Comparison of ENCODE assay signal across 19 cellular contexts in genomic region chr6:3619800-3620199, GRCh38.
A peak's percentile ranks its signal among the peaks of the same experiment; 100 is the strongest.
DNase-seq lines count a peak whose midpoint lies in the region; ATAC-seq and TF ChIP-seq lines count a peak whose summit lies in the region.
"Had no signal": no experiment of that assay in that cellular context is flagged by ENCODE, and none has a peak within 500 bp of the region (broad histone marks: within the 10 kb centered on the region; RNA-seq: fewer than 3 reads in every experiment).

No MANE protein-coding gene starts in this region.

- 85% methylated on average over 2 of the region's 4 CpGs for WGBS in mesenchymal stem cell

- intact Hi-C loops in vagina (cut with DNase I), result no loop called here

- peak; percentile 1 for DNase-seq in activated CD8-positive, alpha-beta memory T cell treated with anti-CD3 and anti-CD28 coated beads, Interleukin-2, amount 10 ng/mL, durations not matched to agents 7 days and 5 days
- DNase-seq in activated CD8-positive, alpha-beta memory T cell treated with anti-CD3 and anti-CD28 coated beads, Interleukin-2, amount 50 U/mL, for 4 hours, result no peak
- DNase-seq in mesenchymal stem cell (no peak), vagina (ENCODE audit: extremely low spot score in 2 of 2) (peak; percentile 61 to 62)
- DNase-seq: 8988T; ACHN; C1 segment of cervical spinal cord; Calu3; CD4-positive, alpha-beta memory T cell; COR-L47; DMS53; DMS79 treated with DMSO at 0.1 percent for 48 hours; GF-D8; GM23248; H7; HCEC 1CT had no signal

- H3K4ac ChIP-seq in mesenchymal stem cell (ENCODE audit: low read depth in 1 of 2, low read length in 2 of 2), result no peak overlapping the region

- no peak overlapping the region for H3K4me3 Mint-ChIP-seq in activated CD8-positive, alpha-beta memory T cell treated with anti-CD3 and anti-CD28 coated beads, Interleukin-2, amount 10 ng/mL, durations not matched to agents 7 days and 5 days
- H3K4me3 Mint-ChIP-seq: CD4-positive, alpha-beta memory T cell had no signal

- H3K36me3 ChIP-seq in mesenchymal stem cell (ENCODE audit: control insufficient read depth in 1 of 2, insufficient read depth in 2 of 2, low read depth in 1 of 2, low read length in 2 of 2), result no peaks in the 10 kb centered on the region
- H3K36me3 ChIP-seq in vagina, result no peaks in the 10 kb centered on the region

- H3K79me1 ChIP-seq in mesenchymal stem cell (replicated peaks; ENCODE audit: low read length, poor library complexity, severe bottlenecking), result no peaks in the 10 kb centered on the region

- peaks cover 8% of the 10 kb centered on the region for H3K4me1 Mint-ChIP-seq in activated CD8-positive, alpha-beta memory T cell treated with anti-CD3 and anti-CD28 coated beads, Interleukin-2, amount 10 ng/mL, durations not matched to agents 7 days and 5 days

- peaks cover 3% of the 10 kb centered on the region for H3K4me1 ChIP-seq in mesenchymal stem cell (ENCODE audit: control insufficient read depth, insufficient read depth, low read depth, low read length)
- no peaks in the 10 kb centered on the region for H3K4me1 ChIP-seq in vagina
- H3K4me1 ChIP-seq: A549 had no signal

- H2AFZ ChIP-seq in mesenchymal stem cell (ENCODE audit: low read depth, low read length), result no peak overlapping the region
- H2AFZ ChIP-seq: GM23248 had no signal

- H3K27ac Mint-ChIP-seq in activated CD8-positive, alpha-beta memory T cell treated with anti-CD3 and anti-CD28 coated beads, Interleukin-2, amount 10 ng/mL, durations not matched to agents 7 days and 5 days, result no peak overlapping the region
- H3K27ac Mint-ChIP-seq: CD4-positive, alpha-beta memory T cell had no signal

- H2BK15ac ChIP-seq in mesenchymal stem cell (ENCODE audit: low read depth, poor library complexity, severe bottlenecking), result no peak overlapping the region

- H3K9me3 Mint-ChIP-seq in activated CD8-positive, alpha-beta memory T cell treated with anti-CD3 and anti-CD28 coated beads, Interleukin-2, amount 10 ng/mL, durations not matched to agents 7 days and 5 days (ENCODE audit: low read depth), result no peaks in the 10 kb centered on the region

- no peak overlapping the region for H3K14ac ChIP-seq in mesenchymal stem cell (ENCODE audit: low read length in 2 of 2)

- no peak overlapping the region for H3K27ac ChIP-seq in mesenchymal stem cell (ENCODE audit: low read length, poor library complexity, severe bottlenecking)
- H3K27ac ChIP-seq in vagina, result no peak overlapping the region
- H3K27ac ChIP-seq: A549, GM23248 had no signal

- H2BK5ac ChIP-seq in mesenchymal stem cell (ENCODE audit: low read depth, low read length, poor library complexity, severe bottlenecking), result no peak overlapping the region

- H3K36me3 Mint-ChIP-seq in activated CD8-positive, alpha-beta memory T cell treated with anti-CD3 and anti-CD28 coated beads, Interleukin-2, amount 10 ng/mL, durations not matched to agents 7 days and 5 days, result no peaks in the 10 kb centered on the region
- H3K36me3 Mint-ChIP-seq: CD4-positive, alpha-beta memory T cell had no signal

- TF ChIP-seq CTCF in vagina (IDR thresholded peaks at IDR 0.05), result no peak

- peaks cover 7 to 23% of the 10 kb centered on the region in 2 experiments for H3K27me3 ChIP-seq in mesenchymal stem cell (ENCODE audit: control insufficient read depth in 1 of 2, insufficient read depth in 1 of 2, low read length in 2 of 2)
- H3K27me3 ChIP-seq in vagina, result no peaks in the 10 kb centered on the region

- no peak overlapping the region for H3K23ac ChIP-seq in mesenchymal stem cell (ENCODE audit: low read length in 2 of 2)

- no peak overlapping the region for H4K91ac ChIP-seq in mesenchymal stem cell (ENCODE audit: low read length)

- H2BK12ac ChIP-seq in mesenchymal stem cell (ENCODE audit: low read length in 2 of 2), result no peak overlapping the region

- no peak for TF ChIP-seq POLR2A in vagina (IDR thresholded peaks at IDR 0.05)

- peak overlapping the region; percentile 28 for H2AK5ac ChIP-seq in mesenchymal stem cell (ENCODE audit: low read length, severe bottlenecking)

- H3K18ac ChIP-seq in mesenchymal stem cell (ENCODE audit: low read depth in 1 of 2, low read length in 2 of 2), result no peak overlapping the region

- H3K27me3 Mint-ChIP-seq in activated CD8-positive, alpha-beta memory T cell treated with anti-CD3 and anti-CD28 coated beads, Interleukin-2, amount 10 ng/mL, durations not matched to agents 7 days and 5 days, result peaks cover 26% of the 10 kb centered on the region

- CTCF ChIA-PET in activated CD8-positive, alpha-beta memory T cell treated with anti-CD3 and anti-CD28 coated beads, Interleukin-2, amount 10 ng/mL, durations not matched to agents 7 days and 5 days (lab: Charles Lee), result no interaction called here

- no peak overlapping the region for H2BK120ac ChIP-seq in mesenchymal stem cell (ENCODE audit: low read depth, low read length)

- no peak overlapping the region for H4K8ac ChIP-seq in mesenchymal stem cell (ENCODE audit: low read length)

- no peak for ATAC-seq in activated CD8-positive, alpha-beta memory T cell treated with anti-CD3 and anti-CD28 coated beads, Interleukin-2, amount 10 ng/mL, durations not matched to agents 7 days and 5 days
- no peak for ATAC-seq in HG02885 (IDR thresholded peaks at IDR 0.05; ENCODE audit: poor library complexity, unreplicated experiment)
- ATAC-seq in GM18498 (IDR thresholded peaks at IDR 0.05; ENCODE audit: unreplicated experiment), result no peak
- ATAC-seq: A549 had no signal

- H3K9me3 ChIP-seq in mesenchymal stem cell (ENCODE audit: control insufficient read depth, low read length) (no peaks in the 10 kb centered on the region), vagina (no peaks in the 10 kb centered on the region)
- H3K9me3 ChIP-seq: A549 had no signal

- H3K9ac ChIP-seq in mesenchymal stem cell (ENCODE audit: low read length), result no peak overlapping the region
- H3K9ac ChIP-seq: GM23248 had no signal

- H3K4me3 ChIP-seq in mesenchymal stem cell (ENCODE audit: insufficient read depth in 1 of 2, low read depth in 1 of 2, low read length in 2 of 2) (no peak overlapping the region), vagina (no peak overlapping the region)
- H3K4me3 ChIP-seq: A549, GM23248 had no signal

- no peak overlapping the region for H3K4me2 ChIP-seq in mesenchymal stem cell (ENCODE audit: low read length, poor library complexity, severe bottlenecking)
- H3K4me2 ChIP-seq: A549 had no signal

Comparison
In these comparisons a context has a peak if more than half of its experiments do, and no peak if none do; other contexts are left out.
1. DNase-seq: peak in activated CD8-positive, alpha-beta memory T cell treated with anti-CD3 and anti-CD28 coated beads, Interleukin-2, amount 10 ng/mL, durations not matched to agents 7 days and 5 days (single experiment) and vagina (2 of 2); none in activated CD8-positive, alpha-beta memory T cell treated with anti-CD3 and anti-CD28 coated beads, Interleukin-2, amount 50 U/mL, for 4 hours (single experiment) and mesenchymal stem cell (single experiment).